Comparison of ENCODE assay signal across 33 cellular contexts in the genomic region with DNA sequence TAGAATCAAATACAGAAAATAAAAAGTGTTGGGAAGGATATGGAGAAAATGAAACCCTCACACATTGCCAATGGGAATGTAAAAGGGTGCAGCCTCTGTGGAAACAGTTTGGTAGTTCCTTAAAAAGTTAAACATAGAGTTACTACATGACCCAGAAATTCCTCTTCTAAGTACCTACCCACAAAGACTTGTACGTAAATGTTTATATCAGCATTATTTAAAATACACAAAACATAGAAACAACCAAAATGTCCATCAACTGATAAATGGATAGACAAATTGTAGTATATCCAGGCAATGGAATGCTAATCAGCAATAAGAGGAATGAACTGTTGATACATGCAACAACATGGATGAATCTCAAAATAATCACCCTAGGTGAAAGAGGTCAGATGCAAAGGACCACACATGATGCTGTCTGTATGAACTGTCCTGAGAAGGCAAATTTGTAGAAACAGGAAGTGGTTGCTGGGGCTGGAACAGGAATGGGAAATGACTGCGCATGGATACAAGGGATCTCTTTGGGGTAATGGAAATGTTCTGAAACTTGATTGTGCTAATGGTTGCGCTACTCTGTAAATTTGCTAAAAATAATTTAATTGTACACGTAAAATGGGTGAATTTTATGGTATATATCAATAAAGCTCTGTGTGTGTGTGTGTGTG. TPM values are rescaled to one million over a fixed set of nuclear protein-coding genes. Genes with fewer than 3 reads are reported as not detected.
DNase-seq lines count a peak whose midpoint lies in the region; ATAC-seq, FAIRE-seq and TF ChIP-seq lines count a peak whose summit lies in the region.
"Had no signal": no experiment of that assay in that cellular context is flagged by ENCODE, and none has a peak within 500 bp of the region (broad histone marks: within the 10 kb centered on the region; RNA-seq: fewer than 3 reads in every experiment).

No MANE protein-coding gene starts in this region.

- peaks cover 8% of the 10 kb centered on the region for H3K36me3 Mint-ChIP-seq in T-helper 17 cell (ENCODE audit: low read depth)
- no peaks in the 10 kb centered on the region for H3K36me3 Mint-ChIP-seq in endothelial cell (ENCODE audit: low read depth, unreplicated experiment)
- H3K36me3 Mint-ChIP-seq: activated naive CD8-positive, alpha-beta T cell treated with anti-CD3 and anti-CD28 coated beads for 36 hours; CD8-positive, alpha-beta memory T cell; naive B cell had no signal

- no peak overlapping the region for H3K27ac Mint-ChIP-seq in T-helper 17 cell
- peak overlapping the region; percentile 22 for H3K27ac Mint-ChIP-seq in endothelial cell (ENCODE audit: unreplicated experiment)
- H3K27ac Mint-ChIP-seq: activated B cell treated with CpG ODN at 0.5 μM for 24 hours; activated CD4-positive, alpha-beta T cell treated with anti-CD3 and anti-CD28 coated beads, Interleukin-2, amount 10 ng/mL, durations not matched to agents 7 days and 5 days; activated naive CD8-positive, alpha-beta T cell treated with anti-CD3 and anti-CD28 coated beads for 36 hours; B cell; H9 had no signal

- POLR2A ChIA-PET in A549 (lab: Yijun Ruan, JAX), result no interaction called here

- H3K4me1 ChIP-seq in A549, result peaks cover 10% of the 10 kb centered on the region

- no peak for FAIRE-seq in A549 (lab: Jason Lieb, UNC)
- FAIRE-seq: colon had no signal

- ATAC-seq in A549 (no peak), T-helper 17 cell (no peak)
- ATAC-seq: sciatic nerve had no signal

- H3K9me3 ChIP-seq in A549 (no peaks in the 10 kb centered on the region), T-helper 17 cell (ENCODE audit: control insufficient read depth, low read length, poor library complexity, severe bottlenecking) (no peaks in the 10 kb centered on the region)
- H3K9me3 ChIP-seq: neutrophil, tibial artery had no signal

- H3K27ac ChIP-seq in A549, result no peak overlapping the region
- H3K27ac ChIP-seq: HL-60, neutrophil, tibial artery had no signal

- no peak for TF ChIP-seq POLR2A in A549 (IDR thresholded peaks at IDR 0.05; ENCODE audit: low read length)

- no peak for DNase-seq in A549 (ENCODE audit: low read depth in 1 of 2, low spot score in 1 of 2)
- DNase-seq in H4 (ENCODE audit: low spot score), result peak; percentile 65
- no peak for DNase-seq in T-helper 17 cell
- no peak for DNase-seq in endothelial cell (ENCODE audit: low spot score)
- no peak for DNase-seq in activated naive CD4-positive, alpha-beta T cell treated with anti-CD3 and anti-CD28 coated beads, Interleukin-2, amount 50 U/mL, for 16 hours
- no peak for DNase-seq in NCI-H446 (lab: John Stamatoyannopoulos, UW)
- DNase-seq in NCI-H345 (lab: John Stamatoyannopoulos, UW), result no peak
- DNase-seq in SW480 (ENCODE audit: low spot score), result no peak
- DNase-seq: ACHN; activated B cell treated with CpG ODN at 0.5 μM for 24 hours; activated CD4-positive, alpha-beta T cell treated with anti-CD3 and anti-CD28 coated beads, Interleukin-2, amount 10 ng/mL, durations not matched to agents 7 days and 5 days; activated effector memory CD4-positive, alpha-beta T cell treated with Interleukin-2 at 50 U/mL for 16 hours; activated naive CD8-positive, alpha-beta T cell treated with anti-CD3 and anti-CD28 coated beads for 36 hours; activated T-cell treated with anti-CD3 and anti-CD28 coated beads, Interleukin-2, amount 50 U/mL, for 1 hour; anterior cingulate cortex; CD8-positive, alpha-beta memory T cell; DMS 273 treated with DMSO at 0.1 percent for 48 hours; effector memory CD4-positive, alpha-beta T cell; erythroblast; H9; Karpas-422; naive B cell; NCI-H1048; Right ventricle myocardium superior; stimulated activated CD4-positive, alpha-beta T cell treated with anti-CD3 and anti-CD28 coated beads, Interleukin-4, amount 100 ng/mL, for 1 hour; SW 1271; T1000; tibial artery had no signal

- no peaks in the 10 kb centered on the region for H3K9me3 Mint-ChIP-seq in endothelial cell (ENCODE audit: unreplicated experiment)
- H3K9me3 Mint-ChIP-seq: activated B cell treated with CpG ODN at 0.5 μM for 24 hours; activated CD4-positive, alpha-beta T cell treated with anti-CD3 and anti-CD28 coated beads, Interleukin-2, amount 10 ng/mL, durations not matched to agents 7 days and 5 days; activated naive CD8-positive, alpha-beta T cell treated with anti-CD3 and anti-CD28 coated beads for 36 hours; CD8-positive, alpha-beta memory T cell; H9; naive B cell had no signal

- 86% methylated on average over 4 of the region's 4 CpGs for WGBS in A549 (ENCODE audit: missing lambda C conversion rate)

- CTCF ChIA-PET in A549 (lab: Yijun Ruan, JAX), result no interaction called here

- TF ChIP-seq CTCF in A549 (IDR thresholded peaks at IDR 0.05), result no peak
- no peak for TF ChIP-seq CTCF in endothelial cell (IDR thresholded peaks at IDR 0.05; ENCODE audit: unreplicated experiment)

- no peak for TF ChIP-seq RAD21 in A549 (conservative IDR thresholded peaks at IDR 0.05 in 1 of 2, IDR thresholded peaks at IDR 0.05 in 1 of 2)

- no peak for TF ChIP-seq EP300 in A549 (IDR thresholded peaks at IDR 0.05)

- H3K4me3 Mint-ChIP-seq in T-helper 17 cell, result peak overlapping the region; percentile 26
- peak overlapping the region; percentile 5 for H3K4me3 Mint-ChIP-seq in endothelial cell (ENCODE audit: unreplicated experiment)
- H3K4me3 Mint-ChIP-seq: activated B cell treated with CpG ODN at 0.5 μM for 24 hours; activated CD4-positive, alpha-beta T cell treated with anti-CD3 and anti-CD28 coated beads, Interleukin-2, amount 10 ng/mL, durations not matched to agents 7 days and 5 days; activated naive CD8-positive, alpha-beta T cell treated with anti-CD3 and anti-CD28 coated beads for 36 hours; B cell; CD8-positive, alpha-beta memory T cell; H9; naive B cell had no signal

- H3K27me3 Mint-ChIP-seq in T-helper 17 cell, result peaks cover 19% of the 10 kb centered on the region
- H3K27me3 Mint-ChIP-seq in endothelial cell (ENCODE audit: unreplicated experiment), result peaks cover 2% of the 10 kb centered on the region
- H3K27me3 Mint-ChIP-seq: activated B cell treated with CpG ODN at 0.5 μM for 24 hours; activated CD4-positive, alpha-beta T cell treated with anti-CD3 and anti-CD28 coated beads, Interleukin-2, amount 10 ng/mL, durations not matched to agents 7 days and 5 days; activated naive CD8-positive, alpha-beta T cell treated with anti-CD3 and anti-CD28 coated beads for 36 hours; naive B cell had no signal

- no peak overlapping the region for H3K4me2 ChIP-seq in A549

- no peak overlapping the region for H3K4me3 ChIP-seq in A549
- H3K4me3 ChIP-seq: tibial artery had no signal

- peaks cover 2% of the 10 kb centered on the region for H3K4me1 Mint-ChIP-seq in T-helper 17 cell
- peaks cover 7% of the 10 kb centered on the region for H3K4me1 Mint-ChIP-seq in endothelial cell (ENCODE audit: unreplicated experiment)
- H3K4me1 Mint-ChIP-seq: activated B cell treated with CpG ODN at 0.5 μM for 24 hours; activated CD4-positive, alpha-beta T cell treated with anti-CD3 and anti-CD28 coated beads, Interleukin-2, amount 10 ng/mL, durations not matched to agents 7 days and 5 days; activated naive CD8-positive, alpha-beta T cell treated with anti-CD3 and anti-CD28 coated beads for 36 hours; B cell; CD8-positive, alpha-beta memory T cell; naive B cell had no signal

TF ChIP-seq in A549, 52 proteins besides CTCF, POLR2A, EP300 and RAD21:
- TF ChIP-seq SMC3 (IDR thresholded peaks at IDR 0.05) (no peak), SREBF2 (IDR thresholded peaks at IDR 0.05) (no peak), MAFK (IDR thresholded peaks at IDR 0.05; ENCODE audit: partially characterized antibody) (peak; percentile 41)
TF ChIP-seq in A549: peak in this region for 1.

RNA-seq across cellular contexts. Expression of gene ZMYND12, which starts 18.9 kb away (rescaled TPM):
- polyA plus RNA-seq in A549 (2011; rRNA removed) (0.90 and 0.91 TPM in 2 replicates), A549 (2017; fragmentation: RNase III; extraction: RNeasy Plus Mini Kit Qiagen cat#74134 plus additional on column Dnase treatment) (0.37 to 0.57 TPM (median 0.47 TPM) in 3 replicates)
- 0.11 and 0.25 TPM in 2 replicates for polyA plus RNA-seq in A549 (2012; cell fraction: cytosol; rRNA removed)
- polyA plus RNA-seq in A549 (2012; cell fraction: nucleus; rRNA removed), result 0.08 and 0.17 TPM in 2 replicates
- polyA minus RNA-seq in A549 (2011; rRNA and poly(A)+ RNA removed), result 0.88 and 1.5 TPM in 2 replicates
- 0.25 TPM in 1 of 2 replicates, not detected in the other for total RNA-seq in H4 (2014; rRNA removed; shearing (Covaris generic))
- total RNA-seq in T-helper 17 cell (1 to 10 TPM in 1 of 2 donors, under 1 TPM in 1; 0.68 to 1.6 TPM), endothelial cell (ENCODE audit: unreplicated experiment) (1.1 TPM)
- polyA plus RNA-seq: CD8-positive, alpha-beta memory T cell had no signal

RNA-seq across cellular contexts. Expression of gene PPCS, which starts 19.4 kb away (rescaled TPM):
- polyA plus RNA-seq in A549 (2011; rRNA removed), result 32.1 and 51.8 TPM in 2 replicates
- 44.8 and 57.0 TPM in 2 replicates for polyA plus RNA-seq in A549 (2012; cell fraction: cytosol; rRNA removed)
- polyA plus RNA-seq in A549 (2012; cell fraction: nucleus; rRNA removed), result 27.0 and 65.1 TPM in 2 replicates
- 30.2 to 32.7 TPM (median 32.5 TPM) in 3 replicates for polyA plus RNA-seq in A549 (2017; fragmentation: RNase III; extraction: RNeasy Plus Mini Kit Qiagen cat#74134 plus additional on column Dnase treatment)
- polyA minus RNA-seq in A549 (2011; rRNA and poly(A)+ RNA removed), result 11.3 and 12.9 TPM in 2 replicates
- total RNA-seq in H4 (2014; rRNA removed; shearing (Covaris generic)), result 82.5 and 84.8 TPM in 2 replicates
- total RNA-seq in T-helper 17 cell, result 10 to 100 TPM; 42.9 to 45.3 TPM
- 32.2 TPM for total RNA-seq in endothelial cell (ENCODE audit: unreplicated experiment)

RNA-seq across cellular contexts. Expression of gene CCDC30, which starts 26.2 kb away (rescaled TPM):
- polyA plus RNA-seq in A549 (2011; rRNA removed) (1.4 and 1.6 TPM in 2 replicates), A549 (2017; fragmentation: RNase III; extraction: RNeasy Plus Mini Kit Qiagen cat#74134 plus additional on column Dnase treatment) (0.62 to 0.75 TPM (median 0.63 TPM) in 3 replicates)
- 0.29 and 0.70 TPM in 2 replicates for polyA plus RNA-seq in A549 (2012; cell fraction: cytosol; rRNA removed)
- 0.47 and 0.69 TPM in 2 replicates for polyA plus RNA-seq in A549 (2012; cell fraction: nucleus; rRNA removed)
- polyA minus RNA-seq in A549 (2011; rRNA and poly(A)+ RNA removed), result 2.8 and 3.0 TPM in 2 replicates
- total RNA-seq in H4 (2014; rRNA removed; shearing (Covaris generic)), result 0.14 TPM in 1 of 2 replicates, not detected in the other
- total RNA-seq in T-helper 17 cell (1 to 10 TPM; 2.9 to 3.9 TPM), endothelial cell (ENCODE audit: unreplicated experiment) (3.4 TPM)

RNA-seq across cellular contexts. Expression of gene RIMKLA, which starts 56.3 kb away (rescaled TPM):
- polyA plus RNA-seq in A549 (2011; rRNA removed), result 1.7 and 2.4 TPM in 2 replicates
- polyA plus RNA-seq in A549 (2012; cell fraction: cytosol; rRNA removed), result 0.61 and 0.71 TPM in 2 replicates
- 0.35 and 0.44 TPM in 2 replicates for polyA plus RNA-seq in A549 (2012; cell fraction: nucleus; rRNA removed)
- 0.35 to 0.59 TPM (median 0.42 TPM) in 3 replicates for polyA plus RNA-seq in A549 (2017; fragmentation: RNase III; extraction: RNeasy Plus Mini Kit Qiagen cat#74134 plus additional on column Dnase treatment)
- polyA minus RNA-seq in A549 (2011; rRNA and poly(A)+ RNA removed), result 1.9 and 3.0 TPM in 2 replicates
- 0.85 and 1.0 TPM in 2 replicates for total RNA-seq in H4 (2014; rRNA removed; shearing (Covaris generic))
- under 1 TPM; 0.07 to 0.23 TPM for total RNA-seq in T-helper 17 cell
- total RNA-seq in endothelial cell (ENCODE audit: unreplicated experiment), result 0.10 TPM
- total RNA-seq: B cell had no signal
